In the genomic region with DNA sequence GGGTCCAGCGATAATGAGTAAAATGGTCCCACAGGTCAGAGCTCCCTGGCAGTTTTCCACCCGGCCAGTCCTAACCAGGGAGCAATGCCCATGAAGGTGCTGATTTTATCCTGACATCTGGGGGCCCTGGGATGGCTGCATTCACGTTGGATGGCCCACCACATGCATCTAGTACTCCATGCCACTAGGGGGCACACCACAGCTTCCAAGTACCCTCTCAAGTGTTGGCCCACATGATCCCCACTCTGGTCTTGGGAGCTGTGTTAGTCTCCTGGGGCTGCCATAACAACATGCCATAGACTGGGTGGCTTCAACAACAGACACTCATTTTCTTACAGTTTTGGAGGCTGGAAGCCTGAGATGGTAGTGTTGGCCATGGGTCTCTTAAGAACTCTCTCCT, we compare ENCODE assay signal across 8 cellular contexts.
DNase-seq lines count a peak whose midpoint lies in the region; ATAC-seq and TF ChIP-seq lines count a peak whose summit lies in the region.

No MANE protein-coding gene starts in this region.

- H3K9me3 ChIP-seq in heart left ventricle = no peaks in the 10 kb centered on the region
- no peaks in the 10 kb centered on the region for H3K9me3 ChIP-seq in PC-3 (ENCODE audit: low read length)

- H3K4me2 ChIP-seq in PC-3 (ENCODE audit: low read length) = no peak overlapping the region

- no peak overlapping the region for H2AFZ ChIP-seq in PC-3 (ENCODE audit: low read length)

- TF ChIP-seq CTCF in heart left ventricle (IDR thresholded peaks at IDR 0.05) = peak in 7 of 12 donors; percentile 12 to 33 (median 30)
- peak; percentile 48 for TF ChIP-seq CTCF in PC-3 (conservative IDR thresholded peaks at IDR 0.05; ENCODE audit: low read depth, low read length)

- TF ChIP-seq POLR2A in heart left ventricle (IDR thresholded peaks at IDR 0.05) = no peak

- DNase-seq in heart left ventricle (no peak), left cardiac atrium (no peak), PC-3 (no peak), dermis blood vessel endothelial cell (peak; percentile 5), KG1 (lab: John Stamatoyannopoulos, UW) (no peak), T-helper 9 cell (no peak)
- DNase-seq in stimulated activated naive CD8-positive, alpha-beta T cell treated with anti-CD3 and anti-CD28 coated beads, Interleukin-15, Interleukin-2, amounts not matched to agents 100 U/mL and 50 U/mL, for 24 hours = peak; percentile 41

- H4K20me1 ChIP-seq in PC-3 (ENCODE audit: low read length) = no peaks in the 10 kb centered on the region

- CTCF ChIA-PET in PC-3 (lab: Charles Lee) = no interaction called here

- no peaks in the 10 kb centered on the region for H3F3A ChIP-seq in PC-3 (ENCODE audit: low read length, unreplicated experiment)

- no TSS peak for BruUV-seq in PC-3 (replicated peaks; lab: Mats Ljungman, UMichigan)

- intact Hi-C loops in heart left ventricle (cut with DNase I) = loop anchor here in 9 of 10 donors (1.0 to 10.0 kb wide), 10 partner anchors 54 to 777 kb away; a partner anchor contains a TSS
- intact Hi-C loops in left cardiac atrium (cut with DNase I) = loop anchor here (2.0 to 10.0 kb wide), 6 partner anchors 54 to 374 kb away; a partner anchor contains a TSS
- intact Hi-C loops in PC-3 (cut with micrococcal nuclease) = no loop called here

- H3K9me2 ChIP-seq in PC-3 (replicated peaks; ENCODE audit: low read length) = no peaks in the 10 kb centered on the region

- H3K27ac ChIP-seq in heart left ventricle (no peak overlapping the region), PC-3 (ENCODE audit: low read length) (no peak overlapping the region)

- H3K4me1 ChIP-seq in heart left ventricle = peaks cover 8 to 64% (median 49%) of the 10 kb centered on the region in 12 donors
- no peaks in the 10 kb centered on the region for H3K4me1 ChIP-seq in PC-3 (ENCODE audit: insufficient read depth, low read length)

- no peaks in the 10 kb centered on the region for H3K79me2 ChIP-seq in PC-3 (ENCODE audit: low read length)

- ATAC-seq in heart left ventricle (no peak), left cardiac atrium (no peak), PC-3 (no peak), GM21390 (IDR thresholded peaks at IDR 0.05; ENCODE audit: unreplicated experiment) (no peak)
- peak; percentile 5 for ATAC-seq in stimulated activated naive CD8-positive, alpha-beta T cell treated with anti-CD3 and anti-CD28 coated beads, Interleukin-15, Interleukin-2, amounts not matched to agents 100 U/mL and 50 U/mL, for 24 hours

- H3K9ac ChIP-seq in PC-3 (ENCODE audit: low read length) = no peak overlapping the region

- H3K27me3 ChIP-seq in heart left ventricle (no peaks in the 10 kb centered on the region), PC-3 (ENCODE audit: low read length) (peaks cover 36% of the 10 kb centered on the region)

- H3K4me3 ChIP-seq in heart left ventricle (no peak overlapping the region), PC-3 (ENCODE audit: low read length) (no peak overlapping the region)

- 79 to 89% (median 82%) methylated on average over 1 to 3 of the region's 3 CpGs for WGBS in heart left ventricle, 4 donors

- no peaks in the 10 kb centered on the region for H3K36me3 ChIP-seq in heart left ventricle
- no peaks in the 10 kb centered on the region for H3K36me3 ChIP-seq in PC-3 (ENCODE audit: low read depth, low read length)

- POLR2A ChIA-PET in PC-3 (lab: Charles Lee; ENCODE audit: unreplicated experiment) = no interaction called here

Comparison
In these comparisons a context has a peak if more than half of its experiments do, and no peak if none do; other contexts are left out.
1. DNase-seq: peak in dermis blood vessel endothelial cell (single experiment) and stimulated activated naive CD8-positive, alpha-beta T cell treated with anti-CD3 and anti-CD28 coated beads, Interleukin-15, Interleukin-2, amounts not matched to agents 100 U/mL and 50 U/mL, for 24 hours (single experiment); none in heart left ventricle (0 of 5), left cardiac atrium (single experiment), PC-3 (single experiment), KG1 (single experiment) and T-helper 9 cell (single experiment).